ENCODE assay signal across 8 cellular contexts in the genomic region with DNA sequence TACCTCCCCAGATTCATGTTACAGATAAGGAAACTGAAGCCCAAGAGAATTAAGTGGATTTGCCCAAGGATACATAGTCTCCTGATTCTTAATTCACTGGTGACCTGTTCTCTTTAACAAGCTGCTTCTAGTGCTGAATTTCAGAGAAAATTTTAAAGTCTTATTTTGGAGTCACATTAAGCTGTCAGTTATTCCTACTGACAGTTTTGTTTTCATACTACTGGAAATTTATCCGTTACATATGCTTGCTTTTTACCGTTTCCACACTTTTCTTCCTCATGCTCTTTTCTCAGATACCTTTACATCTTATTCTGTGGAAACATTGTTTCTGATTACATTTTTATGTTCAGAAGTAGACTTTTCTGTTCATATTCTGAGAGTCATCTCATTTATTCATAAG. TPM values are rescaled to one million over a fixed set of nuclear protein-coding genes. Genes with fewer than 3 reads are reported as not detected.
DNase-seq lines count a peak whose midpoint lies in the region; ATAC-seq and TF ChIP-seq lines count a peak whose summit lies in the region.

No MANE protein-coding gene starts in this region.

- ATAC-seq in aorta (ENCODE audit: low FRiP score) (no peak), GM18861 (IDR thresholded peaks at IDR 0.05; ENCODE audit: unreplicated experiment) (no peak)

- H3K27ac ChIP-seq in left ventricle myocardium inferior (replicated peaks), result peak overlapping the region; percentile 97
- no peak overlapping the region for H3K27ac ChIP-seq in mesendoderm (ENCODE audit: low read depth, low read length)
- no peak overlapping the region for H3K27ac ChIP-seq in aorta (ENCODE audit: low read depth in 1 of 2, low read length in 2 of 2)

- H3K36me3 ChIP-seq in left ventricle myocardium inferior (no peaks in the 10 kb centered on the region), mesendoderm (ENCODE audit: control insufficient read depth, insufficient read depth, low read length) (no peaks in the 10 kb centered on the region), aorta (ENCODE audit: control insufficient read depth in 1 of 2, insufficient read depth in 2 of 2, low read length in 1 of 2) (no peaks in the 10 kb centered on the region)

- H3K18ac ChIP-seq in mesendoderm (ENCODE audit: low read length), result no peak overlapping the region

- H3K23ac ChIP-seq in mesendoderm (ENCODE audit: low read length), result no peak overlapping the region

- peak overlapping the region; percentile 96 for H3K9ac ChIP-seq in mesendoderm (ENCODE audit: low read length)

- H3K79me2 ChIP-seq in mesendoderm (ENCODE audit: control insufficient read depth, insufficient read depth, low read length), result peaks cover 39% of the 10 kb centered on the region

- no peaks in the 10 kb centered on the region for H3K79me1 ChIP-seq in mesendoderm (ENCODE audit: low read length)

- no CpG with 5 or more reads among the region's 2 CpGs for WGBS in mesendoderm (ENCODE audit: extremely low coverage, insufficient coverage, low lambda C conversion rate)
- 13 to 16% methylated on average over 2 of the region's 2 CpGs for WGBS in aorta, 2 donors

- intact Hi-C loops in left ventricle myocardium inferior (cut with micrococcal nuclease) (no loop called here), cardiac septum (cut with DNase I) (loop anchor here (5.0 kb wide), 1 partner anchor 105 kb away; no protein-coding TSS in a partner anchor), aorta (cut with DNase I) (loop anchor here in 1 of 2 donors (10.0 kb wide), 1 partner anchor 258 kb away; no protein-coding TSS in a partner anchor)

- H3K27me3 ChIP-seq in left ventricle myocardium inferior (ENCODE audit: low read depth) (no peaks in the 10 kb centered on the region), mesendoderm (ENCODE audit: insufficient read depth, low read length, poor library complexity) (no peaks in the 10 kb centered on the region), aorta (ENCODE audit: control insufficient read depth in 1 of 2, insufficient read depth in 2 of 2, low read length in 1 of 2) (no peaks in the 10 kb centered on the region)

- H3K4me2 ChIP-seq in mesendoderm (ENCODE audit: low read length), result peak overlapping the region; percentile 20

- DNase-seq in left ventricle myocardium inferior (no peak), cardiac septum (ENCODE audit: low spot score) (no peak), astrocyte of the cerebellum (ENCODE audit: low read depth) (no peak), mesendoderm (no peak), aorta (no peak), HCEC 1CT (no peak), nucleus accumbens (lab: John Stamatoyannopoulos, UW) (no peak)

- no peak overlapping the region for H3K4ac ChIP-seq in mesendoderm (ENCODE audit: low read depth, low read length)

- H3K9me3 ChIP-seq in left ventricle myocardium inferior (replicated peaks) (no peaks in the 10 kb centered on the region), aorta (ENCODE audit: control insufficient read depth, low read length) (no peaks in the 10 kb centered on the region)

- no peak overlapping the region for H2BK15ac ChIP-seq in mesendoderm (replicated peaks; ENCODE audit: low read depth)

- H4K8ac ChIP-seq in mesendoderm (ENCODE audit: low read depth, low read length), result no peak overlapping the region

- no peak overlapping the region for H3K56ac ChIP-seq in mesendoderm (ENCODE audit: low read length)

- H2BK120ac ChIP-seq in mesendoderm (ENCODE audit: low read depth, low read length), result no peak overlapping the region

- H3K4me1 ChIP-seq in left ventricle myocardium inferior (peaks cover 48% of the 10 kb centered on the region), mesendoderm (ENCODE audit: control insufficient read depth, low read depth, low read length) (no peaks in the 10 kb centered on the region), aorta (ENCODE audit: control insufficient read depth in 1 of 2, insufficient read depth in 2 of 2, low read length in 2 of 2) (no peaks in the 10 kb centered on the region)

- in situ Hi-C loops in astrocyte of the cerebellum (cut with HindIII; ENCODE audit: low sequenced_read_pairs), result no loop called here

- H4K5ac ChIP-seq in mesendoderm (ENCODE audit: low read length), result no peak overlapping the region

- H3K4me3 ChIP-seq in left ventricle myocardium inferior (peak overlapping the region; percentile 95), astrocyte of the cerebellum (ENCODE audit: low read depth, low read length) (peak overlapping the region; percentile 79), mesendoderm (ENCODE audit: low read length) (no peak overlapping the region), aorta (ENCODE audit: low read length in 2 of 2) (peak overlapping the region; percentile 67 to 73)

- TF ChIP-seq CTCF in left ventricle myocardium inferior (IDR thresholded peaks at IDR 0.05; ENCODE audit: borderline replicate concordance) (no peak), astrocyte of the cerebellum (IDR thresholded peaks at IDR 0.05; ENCODE audit: low read depth, low read length, missing control alignments) (no peak)

- no peak overlapping the region for H2BK5ac ChIP-seq in mesendoderm (ENCODE audit: low read length)

- no peak overlapping the region for H2AK5ac ChIP-seq in mesendoderm (ENCODE audit: low read length)

RNA-seq across cellular contexts. Expression of gene MOB4, which starts 1.3 kb away (rescaled TPM):
- total RNA-seq in left ventricle myocardium inferior (35.7 TPM), cardiac septum (27.3 TPM), aorta (10 to 100 TPM; 24.9 to 36.1 TPM)
- 67.2 TPM for polyA plus RNA-seq in mesendoderm (2013, experiment 1 of 2)
- polyA plus RNA-seq in mesendoderm (2013, experiment 2 of 2), result 67.7 TPM
- 10 to 100 TPM; 24.0 to 25.8 TPM for polyA plus RNA-seq in aorta

RNA-seq across cellular contexts. Expression of gene HSPE1, which starts 17.0 kb away (rescaled TPM):
- total RNA-seq in left ventricle myocardium inferior (120 TPM), cardiac septum (88.3 TPM), aorta (10 to 100 TPM; 46.1 to 61.2 TPM)
- 912 TPM for polyA plus RNA-seq in mesendoderm (2013, experiment 1 of 2)
- polyA plus RNA-seq in mesendoderm (2013, experiment 2 of 2), result 910 TPM
- 100 to 1,000 TPM in 1 of 2 donors, 10 to 100 TPM in 1; 48.5 to 113 TPM for polyA plus RNA-seq in aorta

RNA-seq across cellular contexts. Expression of gene HSPD1, which starts 17.5 kb away (rescaled TPM):
- total RNA-seq in left ventricle myocardium inferior (143 TPM), cardiac septum (144 TPM), aorta (100 to 1,000 TPM; 115 to 149 TPM)
- polyA plus RNA-seq in mesendoderm (2013, experiment 1 of 2), result 828 TPM
- polyA plus RNA-seq in mesendoderm (2013, experiment 2 of 2), result 823 TPM
- polyA plus RNA-seq in aorta, result 100 to 1,000 TPM in 1 of 2 donors, 10 to 100 TPM in 1; 74.4 to 113 TPM
